Comparison of ENCODE assay signal across 10 cellular contexts in genomic region chr7:77426052-77426404, GRCh38. TPM values are rescaled to one million over a fixed set of nuclear protein-coding genes. Genes with fewer than 3 reads are reported as not detected.
DNase-seq lines count a peak whose midpoint lies in the region; ATAC-seq and TF ChIP-seq lines count a peak whose summit lies in the region.
"Had no signal": no experiment of that assay in that cellular context is flagged by ENCODE, and none has a peak within 500 bp of the region (broad histone marks: within the 10 kb centered on the region; RNA-seq: fewer than 3 reads in every experiment).

No MANE protein-coding gene starts in this region.

- ATAC-seq in GM19455 (IDR thresholded peaks at IDR 0.05; ENCODE audit: unreplicated experiment) (peak; percentile 82), HG03103 (IDR thresholded peaks at IDR 0.05; ENCODE audit: low read depth, unreplicated experiment) (peak; percentile 49), HG02763 (IDR thresholded peaks at IDR 0.05; ENCODE audit: unreplicated experiment) (no peak)
- ATAC-seq: stimulated activated naive CD8-positive, alpha-beta T cell treated with anti-CD3 and anti-CD28 coated beads, Interleukin-15, amount 100 ng/mL, for 72 hours had no signal

- no peak for TF ChIP-seq POLR2A in sigmoid colon (IDR thresholded peaks at IDR 0.05)

- intact Hi-C loops in sigmoid colon (cut with DNase I), result no loop called here

- peaks cover 0 to 9% (median 0%) of the 10 kb centered on the region in 4 donors for H3K4me1 ChIP-seq in sigmoid colon
- H3K4me1 ChIP-seq: pancreas had no signal

- no peak for TF ChIP-seq EP300 in sigmoid colon (IDR thresholded peaks at IDR 0.05)

- 64 to 75% methylated on average over 5 of the region's 5 CpGs for WGBS in sigmoid colon, 2 donors

- DNase-seq in astrocyte of the hippocampus (ENCODE audit: low read depth, low spot score), result peak; percentile 38
- DNase-seq in sigmoid colon, result no peak
- DNase-seq in AML-193 (lab: John Stamatoyannopoulos, UW), result no peak
- no peak for DNase-seq in activated gamma-delta T cell (lab: John Stamatoyannopoulos, UW)
- no peak for DNase-seq in cerebellar cortex (ENCODE audit: low spot score)
- DNase-seq: pancreas; stimulated activated naive CD8-positive, alpha-beta T cell treated with anti-CD3 and anti-CD28 coated beads, Interleukin-15, amount 100 ng/mL, for 72 hours had no signal

- H3K27ac ChIP-seq in sigmoid colon, result peak overlapping the region in 3 of 4 donors; percentile 31 to 45 (median 39)
- H3K27ac ChIP-seq: pancreas had no signal

- TF ChIP-seq CTCF in sigmoid colon (IDR thresholded peaks at IDR 0.05), result no peak

- H3K27me3 ChIP-seq in sigmoid colon, result no peaks in the 10 kb centered on the region
- H3K27me3 ChIP-seq: pancreas had no signal

- peak overlapping the region in 3 of 4 donors; percentile 5 to 24 (median 7) for H3K4me3 ChIP-seq in sigmoid colon
- H3K4me3 ChIP-seq: pancreas had no signal

- H3K36me3 ChIP-seq in sigmoid colon, result no peaks in the 10 kb centered on the region
- H3K36me3 ChIP-seq: pancreas had no signal

- H3K9me3 ChIP-seq in sigmoid colon, result no peaks in the 10 kb centered on the region
- H3K9me3 ChIP-seq: pancreas had no signal

RNA-seq across cellular contexts. Expression of gene GSAP, which starts 9.9 kb away (rescaled TPM):
- 10 to 100 TPM; 15.1 to 30.2 (median 22.1) TPM for total RNA-seq in sigmoid colon
- polyA plus RNA-seq in sigmoid colon, result 1 to 10 TPM; 3.6 to 9.4 (median 7.4) TPM
